Comparison of ENCODE assay signal across 18 cellular contexts in the genomic region with DNA sequence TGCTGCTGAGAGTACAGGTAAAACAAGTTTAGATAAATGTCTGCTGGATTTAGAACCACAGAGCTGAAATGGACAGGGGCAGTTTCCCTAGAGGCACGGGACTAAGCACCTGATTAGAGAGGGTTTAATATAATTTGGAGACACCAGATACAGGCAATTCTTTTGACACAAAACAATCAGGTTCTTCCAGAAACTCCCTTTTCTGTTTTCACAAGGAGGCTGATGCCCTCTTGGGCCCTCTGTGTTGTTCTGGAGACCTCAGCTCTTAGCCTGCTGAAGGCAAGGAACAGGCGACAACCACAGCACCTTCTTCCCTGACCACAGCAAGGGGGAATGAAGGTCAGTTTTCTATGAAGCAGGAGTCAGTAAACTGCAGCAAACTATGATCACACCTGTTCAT.
"Had no signal": no experiment of that assay in that cellular context is flagged by ENCODE, and none has a peak within 500 bp of the region (broad histone marks: within the 10 kb centered on the region; RNA-seq: fewer than 3 reads in every experiment).

No MANE protein-coding gene starts in this region.

- H3K36me3 ChIP-seq: thyroid gland, vagina had no signal

- H3K4me1 ChIP-seq: thyroid gland, vagina had no signal

- H3K4me1 Mint-ChIP-seq: central memory CD8-positive, alpha-beta T cell; nephron; WTC11 had no signal

- H3K36me3 Mint-ChIP-seq: T-cell had no signal

- H3K27ac ChIP-seq: body of pancreas, epithelial cell of prostate, SK-N-MC, thyroid gland, vagina had no signal

- H3K4me3 ChIP-seq: body of pancreas, SK-N-MC, thyroid gland, vagina had no signal

- H3K4me3 Mint-ChIP-seq: central memory CD8-positive, alpha-beta T cell; dendritic cell treated with granulocyte-macrophage colony-stimulating factor and Interleukin-4, amounts not matched to agents 40 ng/mL and 50 ng/mL, for 4 days; effector memory CD8-positive, alpha-beta T cell; nephron; T-cell; WTC11 had no signal

- H3K27ac Mint-ChIP-seq: dendritic cell treated with granulocyte-macrophage colony-stimulating factor and Interleukin-4, amounts not matched to agents 40 ng/mL and 50 ng/mL, for 4 days; nephron; T-cell; WTC11 had no signal

- DNase-seq: activated naive CD4-positive, alpha-beta T cell treated with Interleukin-2 at 50 U/mL for 16 hours; amniotic stem cell; body of pancreas; effector memory CD8-positive, alpha-beta T cell; kidney; left ventricle myocardium superior; mesendoderm; stimulated activated CD4-positive, alpha-beta T cell treated with anti-CD3 and anti-CD28 coated beads, Interleukin-2, amount 100 ng/mL, for 48 hours; stimulated activated CD8-positive, alpha-beta memory T cell treated with anti-CD3 and anti-CD28 coated beads, Interleukin-4, amount 100 ng/mL, for 48 hours; T-cell; thyroid gland had no signal

- H3K27me3 ChIP-seq: body of pancreas, thyroid gland, vagina had no signal

- H3K9me3 ChIP-seq: body of pancreas, thyroid gland, vagina had no signal

- H3K9me3 Mint-ChIP-seq: central memory CD8-positive, alpha-beta T cell; dendritic cell treated with granulocyte-macrophage colony-stimulating factor and Interleukin-4, amounts not matched to agents 40 ng/mL and 50 ng/mL, for 4 days; effector memory CD8-positive, alpha-beta T cell; T-cell had no signal

- ATAC-seq: body of pancreas; effector memory CD8-positive, alpha-beta T cell; left ventricle myocardium superior; T-cell; WTC11 had no signal
